In genomic region chr14:59189281-59189821, GRCh38 we compare ENCODE assay signal across 8 cellular contexts. TPM values are rescaled to one million over a fixed set of nuclear protein-coding genes. Genes with fewer than 3 reads are reported as not detected.
DNase-seq lines count a peak whose midpoint lies in the region; ATAC-seq and TF ChIP-seq lines count a peak whose summit lies in the region.

No MANE protein-coding gene starts in this region.

- ATAC-seq in HG02885 (IDR thresholded peaks at IDR 0.05; ENCODE audit: poor library complexity, unreplicated experiment), result peak; percentile 8
- no peak for ATAC-seq in T-helper 17 cell
- no peak for ATAC-seq in GM18858 (IDR thresholded peaks at IDR 0.05; ENCODE audit: unreplicated experiment)

- TF ChIP-seq CTCF in cardiac fibroblast (IDR thresholded peaks at IDR 0.05; ENCODE audit: low read depth, low read length), result no peak

- no peaks in the 10 kb centered on the region for H3K9me3 ChIP-seq in T-helper 17 cell (ENCODE audit: control insufficient read depth, low read length, poor library complexity, severe bottlenecking)

- H3K4me3 Mint-ChIP-seq in T-helper 17 cell, result peak overlapping the region; percentile 97

- DNase-seq in EL (peak; percentile 32), T-helper 17 cell (peak; percentile 13 to 37 (median 22)), cardiac fibroblast (ENCODE audit: low read depth in 2 of 2) (peak; percentile 33 to 35), kidney tubule cell (ENCODE audit: low spot score) (peak; percentile 44), KG1 (lab: John Stamatoyannopoulos, UW) (no peak)
- DNase-seq in stimulated activated CD4-positive, alpha-beta T cell treated with anti-CD3 and anti-CD28 coated beads, Interleukin-2, amount 100 ng/mL, for 24 hours, result peak; percentile 30 to 39

- H3K27me3 Mint-ChIP-seq in T-helper 17 cell, result peaks cover 6% of the 10 kb centered on the region

- H3K27ac Mint-ChIP-seq in T-helper 17 cell, result peak overlapping the region; percentile 96

- H3K36me3 Mint-ChIP-seq in T-helper 17 cell (ENCODE audit: low read depth), result no peaks in the 10 kb centered on the region

- H3K4me1 Mint-ChIP-seq in T-helper 17 cell, result peaks cover 20% of the 10 kb centered on the region

- peak overlapping the region; percentile 91 to 97 for H3K4me3 ChIP-seq in cardiac fibroblast (replicated peaks in 1 of 2; ENCODE audit: low read depth in 2 of 2, low read length in 2 of 2)

RNA-seq across cellular contexts. Expression of gene DAAM1, which starts 0.9 kb away (rescaled TPM):
- total RNA-seq in T-helper 17 cell, result 10 to 100 TPM; 22.6 to 25.6 TPM
